ENCODE assay signal across 25 cellular contexts in genomic region chr4:2217726-2218125, GRCh38. TPM values are rescaled to one million over a fixed set of nuclear protein-coding genes. Genes with fewer than 3 reads are reported as not detected.
DNase-seq lines count a peak whose midpoint lies in the region; ATAC-seq, FAIRE-seq and TF ChIP-seq lines count a peak whose summit lies in the region.
"Had no signal": no experiment of that assay in that cellular context is flagged by ENCODE, and none has a peak within 500 bp of the region (broad histone marks: within the 10 kb centered on the region; RNA-seq: fewer than 3 reads in every experiment).

No MANE protein-coding gene starts in this region.

- no peak for ATAC-seq in GM19351 (IDR thresholded peaks at IDR 0.05; ENCODE audit: unreplicated experiment)
- no peak for ATAC-seq in GM19397 (IDR thresholded peaks at IDR 0.05; ENCODE audit: unreplicated experiment)
- ATAC-seq: heart right ventricle; stimulated activated naive CD8-positive, alpha-beta T cell treated with anti-CD3 and anti-CD28 coated beads, Interleukin-15, Interleukin-2, amounts not matched to agents 100 U/mL and 50 U/mL, for 24 hours; T-cell had no signal

- no peaks in the 10 kb centered on the region for H3K27me3 ChIP-seq in bronchial epithelial cell (ENCODE audit: control insufficient read depth, insufficient read depth, low read length)
- H3K27me3 ChIP-seq: esophagus squamous epithelium, heart right ventricle, tibial nerve had no signal

- TF ChIP-seq CTCF in bronchial epithelial cell (IDR thresholded peaks at IDR 0.05; ENCODE audit: insufficient read depth, low read length, severe bottlenecking) (no peak), GM20000 (IDR thresholded peaks at IDR 0.05; ENCODE audit: extremely low read depth, missing control alignments) (no peak)

- FAIRE-seq in bronchial epithelial cell (lab: Jason Lieb, UNC): no peak

- no peaks in the 10 kb centered on the region for H3K36me3 ChIP-seq in bronchial epithelial cell (ENCODE audit: control insufficient read depth, insufficient read depth, low read length)
- H3K36me3 ChIP-seq: prostate gland had no signal

- peak; percentile 55 for DNase-seq in ELR (ENCODE audit: low read depth)
- DNase-seq in NCI-H226: peak; percentile 37
- DNase-seq in bronchial epithelial cell (ENCODE audit: low read depth): peak; percentile 56
- peak; percentile 94 for DNase-seq in kidney tubule cell (ENCODE audit: low spot score)
- no peak for DNase-seq in GM20000 (ENCODE audit: low spot score)
- no peak for DNase-seq in NCI-H128 (lab: John Stamatoyannopoulos, UW; ENCODE audit: unreplicated experiment)
- DNase-seq: activated CD4-positive, alpha-beta T cell treated with anti-CD3 and anti-CD28 coated beads, Interleukin-2, amount 50 U/mL, for 1 hour; activated CD8-positive, alpha-beta memory T cell treated with anti-CD3 and anti-CD28 coated beads, Interleukin-2, amount 50 U/mL, for 48 hours; activated effector memory CD4-positive, alpha-beta T cell treated with anti-CD3 and anti-CD28 coated beads, Interleukin-2, amount 50 U/mL, for 16 hours; CD8-positive, alpha-beta memory T cell; DMS79; esophagus squamous epithelium; heart right ventricle; MV-4-11; NCI-H2029; NCI-H446; NK-92 treated with Interleukin-12 subunit alpha and Interleukin-12 subunit beta, amount 100 ng/mL, for 24 hours; stimulated activated naive CD8-positive, alpha-beta T cell treated with anti-CD3 and anti-CD28 coated beads, Interleukin-15, Interleukin-2, amounts not matched to agents 100 U/mL and 50 U/mL, for 24 hours; T-cell had no signal

- H3K4me3 ChIP-seq in bronchial epithelial cell (ENCODE audit: low read depth, low read length): no peak overlapping the region
- H3K4me3 ChIP-seq: esophagus squamous epithelium, HAP-1, heart right ventricle, prostate gland, skin epidermis, tibial nerve had no signal

RNA-seq across cellular contexts. Expression of gene HAUS3, which starts 24.2 kb away (rescaled TPM):
- 8.4 and 9.2 TPM in 2 replicates for total RNA-seq in bronchial epithelial cell

RNA-seq across cellular contexts. Expression of gene POLN, which starts 24.2 kb away (rescaled TPM):
- total RNA-seq in bronchial epithelial cell: 1.4 and 1.6 TPM in 2 replicates

RNA-seq across cellular contexts. Expression of gene MXD4, which starts 44.2 kb away (rescaled TPM):
- 10.5 and 13.2 TPM in 2 replicates for total RNA-seq in bronchial epithelial cell

Comparison
In these comparisons a context has a peak if more than half of its experiments do, and no peak if none do; other contexts are left out.
1. DNase-seq: peak in ELR (single experiment), NCI-H226 (single experiment), bronchial epithelial cell (single experiment) and kidney tubule cell (single experiment); none in GM20000 (single experiment) and NCI-H128 (single experiment).